ENCODE assay signal across 10 cellular contexts in the genomic region with DNA sequence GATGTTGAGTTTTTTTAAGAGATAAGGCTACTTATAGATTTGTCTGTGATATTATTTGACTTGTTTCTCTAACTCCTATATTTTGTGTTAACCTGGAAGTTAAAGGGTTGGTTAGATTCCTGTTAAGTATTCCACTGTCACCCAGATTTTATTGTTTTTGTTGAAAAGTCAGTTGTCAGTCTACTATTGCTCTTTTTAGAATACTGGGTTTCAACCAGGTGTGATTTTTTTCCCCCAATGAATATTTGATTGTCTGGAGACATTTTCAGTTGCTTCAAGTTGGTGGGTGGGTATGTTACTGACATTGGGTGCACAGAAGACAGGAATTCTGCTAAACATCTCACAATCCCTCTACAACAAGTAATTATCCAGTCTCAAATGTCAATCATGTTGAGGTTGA. TPM values are rescaled to one million over a fixed set of nuclear protein-coding genes. Genes with fewer than 3 reads are reported as not detected.
"Had no signal": no experiment of that assay in that cellular context is flagged by ENCODE, and none has a peak within 500 bp of the region (broad histone marks: within the 10 kb centered on the region; RNA-seq: fewer than 3 reads in every experiment).

No MANE protein-coding gene starts in this region.

- FAIRE-seq: HTR-8/SVneo had no signal

- DNase-seq: GM23248, GOT3, H7, HFFc6, KG1 had no signal

- H3K36me3 ChIP-seq: HAP-1 had no signal

- H3K4me3 ChIP-seq: GM23248, HAP-1 had no signal

- H3K27ac ChIP-seq: GM23248 had no signal

- H3K4me1 ChIP-seq: HAP-1 had no signal

- H2AFZ ChIP-seq: GM23248 had no signal

- H3K9me3 ChIP-seq: HAP-1 had no signal

- H3K9ac ChIP-seq: GM23248 had no signal

RNA-seq across cellular contexts. Expression of a gene that starts 43.8 kb away (rescaled TPM):
- total RNA-seq: GM23248, H4, H7, HFFc6, HT-29 had no signal
- polyA plus RNA-seq: GM23248, IgD-negative memory B cell had no signal
